Comparison of ENCODE assay signal across 30 cellular contexts in the genomic region with DNA sequence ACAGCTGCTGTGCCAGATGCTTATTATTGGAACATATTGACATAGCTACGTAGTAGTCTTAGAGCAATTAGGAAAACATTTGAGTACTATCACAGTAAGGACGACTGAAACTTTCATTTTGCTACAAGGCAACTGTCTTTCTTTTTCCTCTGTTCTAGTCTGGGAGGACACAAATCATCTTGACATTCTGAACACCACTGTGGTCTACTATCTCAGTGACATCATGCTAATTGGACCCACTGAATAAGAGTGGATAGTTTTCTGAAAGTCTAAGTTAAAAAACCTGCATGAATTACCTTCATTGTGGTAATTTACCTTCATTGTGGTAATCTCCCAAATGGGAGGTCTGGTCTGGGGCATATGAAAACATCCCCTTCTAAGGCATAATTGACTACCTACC.
"Had no signal": no experiment of that assay in that cellular context is flagged by ENCODE, and none has a peak within 500 bp of the region (broad histone marks: within the 10 kb centered on the region; RNA-seq: fewer than 3 reads in every experiment).

No MANE protein-coding gene starts in this region.

- H3K9me3 ChIP-seq: left lung, lower lobe of right lung, pancreas, prostate gland, testis, thyroid gland, transverse colon, upper lobe of left lung, vagina had no signal

- H3K4me1 ChIP-seq: left lung, lower lobe of right lung, pancreas, prostate gland, stomach, testis, thyroid gland, transverse colon, upper lobe of left lung, vagina had no signal

- DNase-seq: immature natural killer cell; kidney; left colon; left lung; lower lobe of right lung; mammary epithelial cell; mesenchymal stem cell; naive thymus-derived CD8-positive, alpha-beta T cell; nucleus accumbens; pancreas; posterior cingulate gyrus; retina; right cardiac atrium; stimulated activated CD4-positive, alpha-beta T cell treated with anti-CD3 and anti-CD28 coated beads, Interleukin-12 subunit alpha, Interleukin-12 subunit beta, amount 100 ng/mL, for 4 hours; stimulated activated CD4-positive, alpha-beta T cell treated with anti-CD3 and anti-CD28 coated beads, Interleukin-15, amount 100 ng/mL, for 24 hours; stimulated activated CD4-positive, alpha-beta T cell treated with anti-CD3 and anti-CD28 coated beads, Interleukin-2, amount 100 ng/mL, for 24 hours; stimulated activated CD4-positive, alpha-beta T cell treated with anti-CD3 and anti-CD28 coated beads, Interleukin-4, amount 100 ng/mL, for 1 hour; stimulated activated naive B cell treated with anti-CD40 and anti-IgM and Interleukin-4, amounts not matched to agents 10 μg/mL and 1 μg/mL and 100 μg/mL, for 72 hours; stimulated activated naive CD8-positive, alpha-beta T cell treated with anti-CD3 and anti-CD28 coated beads, Interleukin-15, Interleukin-2, amounts not matched to agents 100 U/mL and 50 U/mL, for 24 hours; stomach; testis; thyroid gland; transverse colon; upper lobe of left lung had no signal

- H3K4me3 ChIP-seq: left lung, lower lobe of right lung, pancreas, prostate gland, skin epidermis, stomach, testis, thyroid gland, transverse colon, upper lobe of left lung, vagina had no signal

- H3K4me1 Mint-ChIP-seq: immature natural killer cell; naive thymus-derived CD8-positive, alpha-beta T cell; nephron; neural crest cell; stimulated activated naive B cell treated with anti-CD40 and anti-IgM and Interleukin-4, amounts not matched to agents 10 μg/mL and 1 μg/mL and 100 μg/mL, for 72 hours had no signal

- H3K27me3 ChIP-seq: left lung, pancreas, stomach, testis, thyroid gland, transverse colon, upper lobe of left lung, vagina had no signal

- H3K27ac Mint-ChIP-seq: immature natural killer cell; naive thymus-derived CD8-positive, alpha-beta T cell; nephron; stimulated activated naive B cell treated with anti-CD40 and anti-IgM and Interleukin-4, amounts not matched to agents 10 μg/mL and 1 μg/mL and 100 μg/mL, for 72 hours had no signal

- FAIRE-seq: islet of Langerhans, kidney, pancreas had no signal

- H3K27ac ChIP-seq: left lung, lower lobe of right lung, pancreas, prostate gland, skin epidermis, stomach, testis, thyroid gland, transverse colon, upper lobe of left lung, vagina had no signal

- H3K36me3 ChIP-seq: left lung, lower lobe of right lung, pancreas, prostate gland, stomach, thyroid gland, transverse colon, upper lobe of left lung, vagina had no signal

- H3K4me3 Mint-ChIP-seq: immature natural killer cell; naive thymus-derived CD8-positive, alpha-beta T cell; nephron; neural crest cell; stimulated activated naive B cell treated with anti-CD40 and anti-IgM and Interleukin-4, amounts not matched to agents 10 μg/mL and 1 μg/mL and 100 μg/mL, for 72 hours had no signal

- H3K36me3 Mint-ChIP-seq: immature natural killer cell; naive thymus-derived CD8-positive, alpha-beta T cell; stimulated activated naive B cell treated with anti-CD40 and anti-IgM and Interleukin-4, amounts not matched to agents 10 μg/mL and 1 μg/mL and 100 μg/mL, for 72 hours had no signal
